In the genomic region with DNA sequence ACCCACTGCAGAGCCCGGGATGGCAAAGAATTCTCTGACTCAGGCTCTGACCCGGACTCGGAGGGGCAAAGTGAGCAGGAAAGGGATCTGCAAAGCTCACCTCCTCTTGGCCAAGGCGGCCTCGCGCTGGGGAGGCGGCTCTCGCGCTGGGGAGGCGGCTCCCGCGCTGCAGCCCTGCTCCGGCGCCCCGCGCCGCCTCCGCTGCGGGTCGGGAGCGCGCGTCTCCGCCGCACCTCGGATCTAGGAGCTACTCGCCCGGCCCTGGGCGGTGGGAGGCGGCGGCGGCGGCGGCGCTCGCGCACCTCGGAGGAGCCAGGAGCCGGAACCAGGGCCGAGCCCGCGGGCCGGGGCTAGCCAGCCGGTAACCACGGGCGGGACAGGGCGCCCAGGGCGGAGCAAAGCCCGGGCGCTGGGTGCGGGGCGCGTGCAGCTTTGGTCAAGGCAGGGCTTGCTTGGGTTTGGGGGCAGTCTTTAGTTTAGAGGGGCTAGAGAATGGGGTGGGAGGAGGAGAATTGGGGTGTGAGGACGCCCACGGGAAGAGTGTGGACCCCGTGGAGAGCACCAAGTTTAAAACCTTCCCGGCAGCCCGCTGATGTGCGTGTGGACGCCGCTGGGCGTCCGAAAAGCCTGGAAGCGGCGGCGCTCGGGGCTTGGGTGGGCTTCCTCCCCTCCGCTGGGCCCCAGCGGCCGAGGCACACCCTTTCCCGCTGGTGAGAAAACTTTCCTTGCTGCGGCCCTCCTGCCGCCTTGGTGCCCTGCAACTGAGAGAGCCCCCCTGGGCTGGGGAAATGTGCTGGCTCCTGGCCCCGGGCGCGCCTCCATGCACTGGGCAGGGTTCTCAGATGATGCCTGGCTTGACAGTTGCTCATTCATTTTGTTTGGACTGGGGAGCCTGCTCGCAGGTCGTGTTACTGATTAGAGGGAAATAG, we compare ENCODE assay signal across 8 cellular contexts. TPM values are rescaled to one million over a fixed set of nuclear protein-coding genes. Genes with fewer than 3 reads are reported as not detected.
DNase-seq lines count a peak whose midpoint lies in the region; ATAC-seq, FAIRE-seq and TF ChIP-seq lines count a peak whose summit lies in the region.

A gene with protein sequence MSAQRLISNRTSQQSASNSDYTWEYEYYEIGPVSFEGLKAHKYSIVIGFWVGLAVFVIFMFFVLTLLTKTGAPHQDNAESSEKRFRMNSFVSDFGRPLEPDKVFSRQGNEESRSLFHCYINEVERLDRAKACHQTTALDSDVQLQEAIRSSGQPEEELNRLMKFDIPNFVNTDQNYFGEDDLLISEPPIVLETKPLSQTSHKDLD (plus strand): TSS at position 250 of the 929 bp plus-strand sequence. CDS start 21,547 bp downstream, outside the sequence.

- no peak for FAIRE-seq in GM12892 (lab: Jason Lieb, UNC)

- intact Hi-C loops in HCT116 (cut with micrococcal nuclease) (no loop called here), PC-9 (cut with micrococcal nuclease; ENCODE audit: unreplicated experiment) (no loop called here)

- TF ChIP-seq POLR2A in HCT116 (IDR thresholded peaks at IDR 0.05; ENCODE audit: borderline replicate concordance, extremely low read depth, insufficient read depth, insufficient read length) (no peak), GM12892 (IDR thresholded peaks at IDR 0.05; ENCODE audit: low read depth, low read length) (no peak)

- H3K9ac ChIP-seq in HCT116 (ENCODE audit: low read length) (peak within 1 kb of the TSS; percentile 58), endodermal cell (ENCODE audit: extremely low read depth, low read length, poor library complexity, severe bottlenecking) (peak within 1 kb of the TSS; percentile 51), muscle layer of colon (ENCODE audit: low read length) (no peak within 1 kb of the TSS)

- H3K4me1 ChIP-seq in HCT116 (ENCODE audit: control insufficient read depth in 1 of 2, insufficient read depth in 2 of 2, low read length in 2 of 2) (peaks cover 0 to 11% of the 10 kb centered on the region in 2 experiments; a peak in 2 of 4 replicates), PC-9 (replicated peaks; ENCODE audit: insufficient read depth) (no peaks in the 10 kb centered on the region), endodermal cell (ENCODE audit: control insufficient read depth, insufficient read depth, low read length) (no peaks in the 10 kb centered on the region), muscle layer of colon (ENCODE audit: insufficient read depth, low read length) (peaks cover 5% of the 10 kb centered on the region)

- H3K36me3 ChIP-seq in HCT116 (ENCODE audit: control insufficient read depth in 1 of 2, insufficient read depth in 2 of 2, low read length in 2 of 2) (no peaks in the 10 kb centered on the region), PC-9 (ENCODE audit: low read depth) (no peaks in the 10 kb centered on the region), endodermal cell (ENCODE audit: control insufficient read depth, insufficient read depth, low read length) (no peaks in the 10 kb centered on the region), muscle layer of colon (ENCODE audit: insufficient read depth, low read length) (no peaks in the 10 kb centered on the region)

- 2% methylated on average over 19 to 78 of the region's 78 CpGs for WGBS in endodermal cell (ENCODE audit: insufficient coverage in 1 of 2, insufficient read length in 1 of 2), 2 experiments

- peaks cover 21% of the 10 kb centered on the region for H3K4me1 Mint-ChIP-seq in endodermal cell

- BruUV-seq in HCT116 (replicated peaks; lab: Mats Ljungman, UMichigan) (no TSS peak), PC-9 (replicated peaks; lab: Mats Ljungman, UMichigan) (no TSS peak)

- RAD21 ChIA-PET in HCT116 (lab: Charles Lee; ENCODE audit: low non-redundant PET in 1 of 2, low total read pairs in 2 of 2, uncharacterized antibody in 2 of 2, unreplicated experiment in 2 of 2) = no interaction called here

- no peaks in the 10 kb centered on the region for H3K9me3 ChIP-seq in HCT116 (ENCODE audit: control insufficient read depth in 1 of 2, insufficient read depth in 1 of 2, low read depth in 1 of 2, low read length in 2 of 2)
- H3K9me3 ChIP-seq in PC-9 (ENCODE audit: insufficient read depth, low read depth) = no peaks in the 10 kb centered on the region
- H3K9me3 ChIP-seq in endodermal cell (ENCODE audit: control insufficient read depth, low read length) = peaks cover 19% of the 10 kb centered on the region
- no peaks in the 10 kb centered on the region for H3K9me3 ChIP-seq in muscle layer of colon (ENCODE audit: low read length)

- H3K9me3 Mint-ChIP-seq in endodermal cell = peaks cover 23% of the 10 kb centered on the region

- H3K9me2 ChIP-seq in HCT116 (ENCODE audit: insufficient read depth) = no peaks in the 10 kb centered on the region
- no peaks in the 10 kb centered on the region for H3K9me2 ChIP-seq in PC-9 (ENCODE audit: insufficient read depth)

- H2AFZ ChIP-seq in HCT116 (ENCODE audit: low read depth, low read length, poor library complexity, severe bottlenecking) (peak within 1 kb of the TSS; percentile 92), PC-9 (no peak within 1 kb of the TSS)

- H3K4me3 Mint-ChIP-seq in endodermal cell = peak within 1 kb of the TSS; percentile 69

- H3K79me2 ChIP-seq in HCT116 (ENCODE audit: insufficient read depth, low read length) (no peaks in the 10 kb centered on the region), PC-9 (ENCODE audit: low read depth) (no peaks in the 10 kb centered on the region)

- no peak for TF ChIP-seq RAD21 in HCT116 (IDR thresholded peaks at IDR 0.05; ENCODE audit: low read depth)

- no peak within 1 kb of the TSS for H3K27ac Mint-ChIP-seq in endodermal cell

- CTCF ChIA-PET in HCT116 (lab: Charles Lee) = no interaction called here
- CTCF ChIA-PET in PC-9 (lab: Charles Lee) = no interaction called here

- H4K20me1 ChIP-seq in HCT116 (ENCODE audit: insufficient read depth) (no peaks in the 10 kb centered on the region), PC-9 (ENCODE audit: insufficient read depth) (no peaks in the 10 kb centered on the region)

- peaks cover 21% of the 10 kb centered on the region for H3K36me3 Mint-ChIP-seq in endodermal cell (ENCODE audit: low read depth)

- no peaks in the 10 kb centered on the region for H3F3A ChIP-seq in PC-9 (ENCODE audit: insufficient read depth, low read depth)

- peak within 1 kb of the TSS; percentile 34; the same call in 1 of the 2 replicates for H3K27ac ChIP-seq in HCT116 (ENCODE audit: low read depth, low read length)
- H3K27ac ChIP-seq in PC-9 = no peak within 1 kb of the TSS
- H3K27ac ChIP-seq in endodermal cell (ENCODE audit: low read depth, low read length) = no peak within 1 kb of the TSS
- H3K27ac ChIP-seq in muscle layer of colon (ENCODE audit: low read depth, low read length) = no peak within 1 kb of the TSS

- H3K4me3 ChIP-seq in HCT116 (replicated peaks in 1 of 2; ENCODE audit: low read depth in 1 of 2, low read length in 2 of 2) (peak within 1 kb of the TSS; percentile 48 to 59), PC-9 (no peak within 1 kb of the TSS; the same call in 1 of the 2 replicates), endodermal cell (ENCODE audit: low read length) (peak within 1 kb of the TSS; percentile 84), muscle layer of colon (ENCODE audit: low read depth in 1 of 2, low read length in 2 of 2) (peak within 1 kb of the TSS; percentile 38 to 50)

- POLR2A ChIA-PET in HCT116 (lab: Charles Lee) = no interaction called here
- POLR2A ChIA-PET in PC-9 (lab: Charles Lee; ENCODE audit: unreplicated experiment) = no interaction called here

- DNase-seq in EL (peak; percentile 36), HCT116 (ENCODE audit: low read depth, low spot score) (no peak), PC-9 (peak in 1 of 2 experiments; percentile 6), endodermal cell (peak; percentile 84), KG1 (lab: John Stamatoyannopoulos, UW) (no peak), GM12892 (ENCODE audit: insufficient read length) (no peak)

- ATAC-seq in HCT116 = peak; percentile 90
- no peak for ATAC-seq in GM19328 (IDR thresholded peaks at IDR 0.05; ENCODE audit: unreplicated experiment)

- TF ChIP-seq CTCF in HCT116 (IDR thresholded peaks at IDR 0.05 in 2 of 3, conservative IDR thresholded peaks at IDR 0.05 in 1 of 3; ENCODE audit: borderline replicate concordance in 1 of 3, insufficient read depth in 1 of 3, low read depth in 2 of 3, low read length in 2 of 3) = no peak
- no peak for TF ChIP-seq CTCF in PC-9 (conservative IDR thresholded peaks at IDR 0.05)
- no peak for TF ChIP-seq CTCF in endodermal cell (conservative IDR thresholded peaks at IDR 0.05)

- H3K27me3 ChIP-seq in HCT116 (ENCODE audit: insufficient read depth, low read length) (no peaks in the 10 kb centered on the region), PC-9 (ENCODE audit: insufficient read depth, low read depth) (no peaks in the 10 kb centered on the region), endodermal cell (ENCODE audit: control insufficient read depth, insufficient read depth, low read length, poor library complexity, severe bottlenecking) (peaks cover 13% of the 10 kb centered on the region), muscle layer of colon (ENCODE audit: control insufficient read depth in 1 of 2, insufficient read depth in 2 of 2, low read length in 2 of 2) (peaks cover 0 to 16% of the 10 kb centered on the region in 2 donors)

- H3K27me3 Mint-ChIP-seq in endodermal cell (ENCODE audit: insufficient read depth) = peaks cover 33% of the 10 kb centered on the region

- peak within 1 kb of the TSS; percentile 76 for H3K4me2 ChIP-seq in HCT116 (ENCODE audit: low read length)
- peak within 1 kb of the TSS; percentile 19; the same call in 1 of the 2 replicates for H3K4me2 ChIP-seq in PC-9

TF ChIP-seq in HCT116, 20 proteins besides CTCF, POLR2A, EP300 and RAD21:
- TF ChIP-seq CBX3 (IDR thresholded peaks at IDR 0.05; ENCODE audit: low read depth) = no peak
- TF ChIP-seq SIN3A (IDR thresholded peaks at IDR 0.05; ENCODE audit: low read depth) = no peak
- TF ChIP-seq, protein P1, sequence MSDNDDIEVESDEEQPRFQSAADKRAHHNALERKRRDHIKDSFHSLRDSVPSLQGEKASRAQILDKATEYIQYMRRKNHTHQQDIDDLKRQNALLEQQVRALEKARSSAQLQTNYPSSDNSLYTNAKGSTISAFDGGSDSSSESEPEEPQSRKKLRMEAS (IDR thresholded peaks at IDR 0.05) = peak; percentile 55; the same call in 1 of the 2 replicates
- TF ChIP-seq POLR2AphosphoS5 (IDR thresholded peaks at IDR 0.05; ENCODE audit: low read depth, low read length) = no peak
- no peak for TF ChIP-seq ZFX (IDR thresholded peaks at IDR 0.05)

RNA-seq across cellular contexts. Expression of the gene that starts here (rescaled TPM):
- total RNA-seq in HCT116 (2021; ENCODE audit: unreplicated experiment) (1.4 TPM), PC-9 (2021) (not detected in 2 replicates), endodermal cell (10 to 100 TPM; 10.7 to 10.8 TPM)
- polyA plus RNA-seq in HCT116 (2012) = 0.71 and 1.3 TPM in 2 replicates
- 3.9 TPM for polyA plus RNA-seq in endodermal cell (2013, experiment 1 of 2)
- 5.7 TPM for polyA plus RNA-seq in endodermal cell (2013, experiment 2 of 2)
- not detected for polyA plus RNA-seq in GM12892 (2012; ENCODE audit: missing spikeins)

Comparison
In these comparisons a context has a peak if more than half of its experiments do, and no peak if none do; other contexts are left out.
1. DNase-seq: peak in EL (single experiment) and endodermal cell (single experiment); none in HCT116 (single experiment), KG1 (single experiment) and GM12892 (single experiment).